Comparison of ENCODE assay signal across 12 cellular contexts in the genomic region with DNA sequence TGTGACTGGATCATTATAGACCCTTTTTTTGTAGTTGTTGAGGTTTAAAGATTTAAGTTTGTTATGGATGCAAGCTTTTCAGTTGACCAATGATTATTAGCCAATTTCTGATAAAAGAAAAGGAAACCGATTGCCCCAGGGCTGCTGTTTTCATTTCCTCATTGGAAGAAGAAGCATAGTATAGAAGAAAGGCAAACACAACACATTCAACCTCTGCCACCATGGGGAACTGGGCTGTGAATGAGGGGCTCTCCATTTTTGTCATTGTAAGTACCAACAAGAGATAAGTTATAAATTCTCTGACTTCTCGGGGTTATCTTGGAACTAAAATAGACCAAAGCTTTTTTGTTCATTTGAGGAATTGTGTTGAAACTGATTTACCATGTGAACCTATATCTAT. TPM values are rescaled to one million over a fixed set of nuclear protein-coding genes. Genes with fewer than 3 reads are reported as not detected.
DNase-seq lines count a peak whose midpoint lies in the region; ATAC-seq, FAIRE-seq and TF ChIP-seq lines count a peak whose summit lies in the region.
"Had no signal": no experiment of that assay in that cellular context is flagged by ENCODE, and none has a peak within 500 bp of the region (broad histone marks: within the 10 kb centered on the region; RNA-seq: fewer than 3 reads in every experiment).

A gene (plus strand): TSS at position 203 of the 400 bp plus-strand sequence. CDS start 19 bp downstream, at position 222.

- no peaks in the 10 kb centered on the region for H3K36me3 Mint-ChIP-seq in activated naive CD8-positive, alpha-beta T cell treated with anti-CD3 and anti-CD28 coated beads, Interleukin-2, amount 50 U/mL, for 24 hours (ENCODE audit: low read depth)
- H3K36me3 Mint-ChIP-seq in activated naive CD8-positive, alpha-beta T cell treated with anti-CD3 and anti-CD28 coated beads for 36 hours: no peaks in the 10 kb centered on the region
- H3K36me3 Mint-ChIP-seq in IgD-negative memory B cell: peaks cover 7% of the 10 kb centered on the region

- H3K27me3 ChIP-seq in upper lobe of left lung: no peaks in the 10 kb centered on the region
- H3K27me3 ChIP-seq: gastroesophageal sphincter had no signal

- WGBS in upper lobe of left lung, 2 donors: 58 to 63% methylated on average over 2 of the region's 2 CpGs

- no peaks in the 10 kb centered on the region for H3K9me3 ChIP-seq in upper lobe of left lung
- H3K9me3 ChIP-seq: gastroesophageal sphincter had no signal

- peak within 1 kb of the TSS in 1 of 4 donors; percentile 44 for H3K27ac ChIP-seq in upper lobe of left lung
- H3K27ac ChIP-seq: gastroesophageal sphincter had no signal

- peak within 1 kb of the TSS; percentile 55 for H3K4me3 Mint-ChIP-seq in activated naive CD8-positive, alpha-beta T cell treated with anti-CD3 and anti-CD28 coated beads, Interleukin-2, amount 50 U/mL, for 24 hours
- H3K4me3 Mint-ChIP-seq in activated naive CD8-positive, alpha-beta T cell treated with anti-CD3 and anti-CD28 coated beads for 36 hours: no peak within 1 kb of the TSS
- H3K4me3 Mint-ChIP-seq in IgD-negative memory B cell: peak within 1 kb of the TSS; percentile 86 to 95 (median 94)

- no peak for TF ChIP-seq CTCF in upper lobe of left lung (IDR thresholded peaks at IDR 0.05)

- H3K9me3 Mint-ChIP-seq in activated naive CD8-positive, alpha-beta T cell treated with anti-CD3 and anti-CD28 coated beads, Interleukin-2, amount 50 U/mL, for 24 hours: no peaks in the 10 kb centered on the region
- no peaks in the 10 kb centered on the region for H3K9me3 Mint-ChIP-seq in activated naive CD8-positive, alpha-beta T cell treated with anti-CD3 and anti-CD28 coated beads for 36 hours
- no peaks in the 10 kb centered on the region for H3K9me3 Mint-ChIP-seq in IgD-negative memory B cell

- H3K4me1 Mint-ChIP-seq in activated naive CD8-positive, alpha-beta T cell treated with anti-CD3 and anti-CD28 coated beads, Interleukin-2, amount 50 U/mL, for 24 hours: peaks cover 27% of the 10 kb centered on the region
- H3K4me1 Mint-ChIP-seq in activated naive CD8-positive, alpha-beta T cell treated with anti-CD3 and anti-CD28 coated beads for 36 hours: peaks cover 22% of the 10 kb centered on the region
- H3K4me1 Mint-ChIP-seq in IgD-negative memory B cell: peaks cover 30 to 44% (median 37%) of the 10 kb centered on the region in 3 donors

- H3K4me1 ChIP-seq in upper lobe of left lung: no peaks in the 10 kb centered on the region
- H3K4me1 ChIP-seq: gastroesophageal sphincter had no signal

- no peak for TF ChIP-seq POLR2A in upper lobe of left lung (IDR thresholded peaks at IDR 0.05)

- peak within 1 kb of the TSS; percentile 49 for H3K27ac Mint-ChIP-seq in activated naive CD8-positive, alpha-beta T cell treated with anti-CD3 and anti-CD28 coated beads, Interleukin-2, amount 50 U/mL, for 24 hours
- no peak within 1 kb of the TSS for H3K27ac Mint-ChIP-seq in activated naive CD8-positive, alpha-beta T cell treated with anti-CD3 and anti-CD28 coated beads for 36 hours
- peak within 1 kb of the TSS; percentile 40 to 82 (median 74) for H3K27ac Mint-ChIP-seq in IgD-negative memory B cell

- FAIRE-seq in frontal cortex (lab: Jason Lieb, UNC): no peak
- FAIRE-seq in urothelium cell line (lab: Jason Lieb, UNC): no peak

- TF ChIP-seq EP300 in upper lobe of left lung (IDR thresholded peaks at IDR 0.05): no peak

- no peak for DNase-seq in activated naive CD8-positive, alpha-beta T cell treated with anti-CD3 and anti-CD28 coated beads, Interleukin-2, amount 50 U/mL, for 24 hours
- DNase-seq in activated naive CD8-positive, alpha-beta T cell treated with anti-CD3 and anti-CD28 coated beads for 36 hours: no peak
- DNase-seq in frontal cortex (ENCODE audit: low spot score in 2 of 2): no peak
- DNase-seq in upper lobe of left lung: no peak
- no peak for DNase-seq in posterior cingulate gyrus
- no peak for DNase-seq in urothelium cell line (ENCODE audit: low spot score)
- DNase-seq: activated gamma-delta T cell, mesendoderm, NCI-H2107 had no signal

- intact Hi-C loops in posterior cingulate gyrus (cut with DNase I): no loop called here

- no peaks in the 10 kb centered on the region for H3K36me3 ChIP-seq in upper lobe of left lung
- H3K36me3 ChIP-seq: gastroesophageal sphincter had no signal

- ATAC-seq in activated naive CD8-positive, alpha-beta T cell treated with anti-CD3 and anti-CD28 coated beads, Interleukin-2, amount 50 U/mL, for 24 hours: no peak
- ATAC-seq in upper lobe of left lung (ENCODE audit: low FRiP score in 2 of 2): no peak
- ATAC-seq in GM18907 (IDR thresholded peaks at IDR 0.05; ENCODE audit: unreplicated experiment): no peak
- ATAC-seq: gastroesophageal sphincter had no signal

- peak within 1 kb of the TSS in 2 of 4 donors; percentile 9 to 30 for H3K4me3 ChIP-seq in upper lobe of left lung
- H3K4me3 ChIP-seq: gastroesophageal sphincter had no signal

- H3K27me3 Mint-ChIP-seq in activated naive CD8-positive, alpha-beta T cell treated with anti-CD3 and anti-CD28 coated beads, Interleukin-2, amount 50 U/mL, for 24 hours: no peaks in the 10 kb centered on the region
- H3K27me3 Mint-ChIP-seq in activated naive CD8-positive, alpha-beta T cell treated with anti-CD3 and anti-CD28 coated beads for 36 hours: no peaks in the 10 kb centered on the region
- H3K27me3 Mint-ChIP-seq in IgD-negative memory B cell: peaks cover 2% of the 10 kb centered on the region

RNA-seq across cellular contexts. Expression of the gene that starts here (rescaled TPM):
- under 1 TPM; 0.50 to 0.76 TPM for total RNA-seq in activated naive CD8-positive, alpha-beta T cell treated with anti-CD3 and anti-CD28 coated beads for 36 hours
- polyA plus RNA-seq in IgD-negative memory B cell: 122 TPM
- 10.6 TPM for total RNA-seq in frontal cortex
- total RNA-seq in upper lobe of left lung: 100 to 1,000 TPM in 2 of 6 donors, 10 to 100 TPM in 4; 12.1 to 254 (median 45.5) TPM
